In the genomic region with DNA sequence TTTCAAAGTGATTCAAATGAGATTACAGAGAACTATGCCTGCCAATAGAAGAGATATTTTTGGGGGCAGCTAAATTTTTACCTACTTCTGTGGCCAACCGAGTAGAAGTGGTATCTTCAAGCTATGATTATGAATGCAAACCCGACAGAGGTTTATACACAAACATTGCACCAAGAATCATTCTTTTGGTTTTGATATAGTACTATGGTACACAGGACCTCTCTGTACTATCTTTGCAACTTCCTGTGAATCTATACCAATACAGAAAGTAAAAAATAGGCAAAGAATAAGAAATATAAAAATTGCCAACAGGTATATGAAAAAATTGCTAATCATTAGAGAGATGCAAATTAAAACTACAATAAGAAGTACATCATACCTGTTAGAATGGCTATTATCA, we compare ENCODE assay signal across 33 cellular contexts.
"Had no signal": no experiment of that assay in that cellular context is flagged by ENCODE, and none has a peak within 500 bp of the region (broad histone marks: within the 10 kb centered on the region; RNA-seq: fewer than 3 reads in every experiment).

No MANE protein-coding gene starts in this region.

- DNase-seq: Karpas-422, Kasumi-1, KG1, MG63, MM.1S, MV-4-11, NCI-H1048, NCI-H1092, NCI-H1092 treated with DMSO at 0.1 percent for 48 hours, NCI-H1105, NCI-H1105 treated with DMSO at 0.1 percent for 48 hours, NCI-H1417, NCI-H1417 treated with DMSO at 0.1 percent for 48 hours, NCI-H1436, NCI-H1436 treated with DMSO at 0.1 percent for 48 hours, NCI-H146, NCI-H1694, NCI-H1694 treated with DMSO at 0.1 percent for 48 hours, NCI-H187, NCI-H187 treated with DMSO at 0.1 percent for 48 hours, NCI-H1930, NCI-H2029, NCI-H2029 treated with DMSO at 0.1 percent for 48 hours, NCI-H2081, NCI-H2081 treated with DMSO at 0.1 percent for 48 hours, NCI-H2107, NCI-H2171, NCI-H2171 treated with DMSO at 0.1 percent for 48 hours, NCI-H2227 treated with DMSO at 0.1 percent for 48 hours, NCI-H226, NCI-H345, NCI-H446, NCI-H446 treated with DMSO at 0.1 percent for 48 hours had no signal
